ENCODE assay signal across 19 cellular contexts in genomic region chr17:64978138-64978537, GRCh38. TPM values are rescaled to one million over a fixed set of nuclear protein-coding genes. Genes with fewer than 3 reads are reported as not detected.
DNase-seq lines count a peak whose midpoint lies in the region; ATAC-seq, FAIRE-seq and TF ChIP-seq lines count a peak whose summit lies in the region.
"Had no signal": no experiment of that assay in that cellular context is flagged by ENCODE, and none has a peak within 500 bp of the region (broad histone marks: within the 10 kb centered on the region; RNA-seq: fewer than 3 reads in every experiment).

No MANE protein-coding gene starts in this region.

- no peak for ATAC-seq in T-helper 17 cell
- ATAC-seq: CD8-positive, alpha-beta T cell; GM23338 had no signal

- no peaks in the 10 kb centered on the region for H3K9me3 ChIP-seq in T-helper 17 cell (ENCODE audit: control insufficient read depth, low read length, poor library complexity, severe bottlenecking)
- H3K9me3 ChIP-seq: Peyer's patch had no signal

- peaks cover 52% of the 10 kb centered on the region for H3K4me1 Mint-ChIP-seq in activated naive CD4-positive, alpha-beta T cell treated with anti-CD3 and anti-CD28 coated beads, Interleukin-2, amount 10 ng/mL, durations not matched to agents 7 days and 5 days
- H3K4me1 Mint-ChIP-seq in T-helper 17 cell: peaks cover 31% of the 10 kb centered on the region
- H3K4me1 Mint-ChIP-seq in CD14-positive monocyte: peaks cover 27% of the 10 kb centered on the region

- peaks cover 14% of the 10 kb centered on the region for H3K36me3 Mint-ChIP-seq in activated naive CD4-positive, alpha-beta T cell treated with anti-CD3 and anti-CD28 coated beads, Interleukin-2, amount 10 ng/mL, durations not matched to agents 7 days and 5 days
- H3K36me3 Mint-ChIP-seq in T-helper 17 cell (ENCODE audit: low read depth) (peaks cover 2% of the 10 kb centered on the region), CD14-positive monocyte (peaks cover 0 to 3% of the 10 kb centered on the region in 2 donors)

- peaks cover 4% of the 10 kb centered on the region for H3K27me3 Mint-ChIP-seq in activated naive CD4-positive, alpha-beta T cell treated with anti-CD3 and anti-CD28 coated beads, Interleukin-2, amount 10 ng/mL, durations not matched to agents 7 days and 5 days
- H3K27me3 Mint-ChIP-seq in T-helper 17 cell (no peaks in the 10 kb centered on the region), CD14-positive monocyte (ENCODE audit: low read depth in 3 of 3) (peaks cover 0 to 4% (median 0%) of the 10 kb centered on the region in 3 donors)

- no peak for TF ChIP-seq CTCF in D721Med (IDR thresholded peaks at IDR 0.05; ENCODE audit: insufficient read depth, missing control alignments)
- TF ChIP-seq CTCF in CD14-positive monocyte (IDR thresholded peaks at IDR 0.05): no peak

- intact Hi-C loops in CD14-positive monocyte (cut with micrococcal nuclease): loop anchor here in 1 of 2 donors (5.0 to 10.0 kb wide), 2 partner anchors 47 to 79 kb away; partner anchors contain the start of gene GNA13

- H3K9me3 Mint-ChIP-seq in activated naive CD4-positive, alpha-beta T cell treated with anti-CD3 and anti-CD28 coated beads, Interleukin-2, amount 10 ng/mL, durations not matched to agents 7 days and 5 days: peaks cover 8% of the 10 kb centered on the region
- peaks cover 0 to 2% (median 0%) of the 10 kb centered on the region in 7 donors for H3K9me3 Mint-ChIP-seq in CD14-positive monocyte
- H3K9me3 Mint-ChIP-seq: CD8-positive, alpha-beta T cell; GM23338 had no signal

- CTCF ChIA-PET in activated naive CD4-positive, alpha-beta T cell treated with anti-CD3 and anti-CD28 coated beads, Interleukin-2, amount 10 ng/mL, durations not matched to agents 7 days and 5 days (lab: Charles Lee): interaction anchor here (0.8 kb wide), 1 partner anchor 8 kb away, joined by 4 read pairs; no protein-coding TSS in a partner anchor

- no peak overlapping the region for H3K4me3 Mint-ChIP-seq in activated naive CD4-positive, alpha-beta T cell treated with anti-CD3 and anti-CD28 coated beads, Interleukin-2, amount 10 ng/mL, durations not matched to agents 7 days and 5 days
- no peak overlapping the region for H3K4me3 Mint-ChIP-seq in T-helper 17 cell
- no peak overlapping the region for H3K4me3 Mint-ChIP-seq in CD14-positive monocyte
- H3K4me3 Mint-ChIP-seq: GM23338 had no signal

- DNase-seq in activated naive CD4-positive, alpha-beta T cell treated with anti-CD3 and anti-CD28 coated beads, Interleukin-2, amount 10 ng/mL, durations not matched to agents 7 days and 5 days: no peak
- no peak for DNase-seq in activated naive CD4-positive, alpha-beta T cell (lab: John Stamatoyannopoulos, UW)
- DNase-seq in T-helper 17 cell: no peak
- DNase-seq in islet precursor cell: peak; percentile 22
- DNase-seq in D721Med (ENCODE audit: insufficient read length, low spot score): no peak
- no peak for DNase-seq in CD14-positive monocyte (ENCODE audit: low spot score)
- DNase-seq in NCI-H510A (lab: John Stamatoyannopoulos, UW): no peak
- DNase-seq: AML-193; CD8-positive, alpha-beta T cell; KG1; MG63; NCI-H1092 treated with DMSO at 0.1 percent for 48 hours; NCI-H1694; NCI-H2107; NCI-H226; NCI-H748 treated with DMSO at 0.1 percent for 48 hours; Peyer's patch; Right ventricle myocardium superior had no signal

- no peak for FAIRE-seq in D721Med (lab: Jason Lieb, UNC)

- H3K27ac Mint-ChIP-seq in activated naive CD4-positive, alpha-beta T cell treated with anti-CD3 and anti-CD28 coated beads, Interleukin-2, amount 10 ng/mL, durations not matched to agents 7 days and 5 days: peak overlapping the region; percentile 28
- H3K27ac Mint-ChIP-seq in T-helper 17 cell: peak overlapping the region; percentile 98
- peak overlapping the region in 1 of 7 donors; percentile 19 for H3K27ac Mint-ChIP-seq in CD14-positive monocyte
- H3K27ac Mint-ChIP-seq: GM23338 had no signal

RNA-seq across cellular contexts. Expression of gene LRRC37A3, which starts 58.9 kb away (rescaled TPM):
- total RNA-seq in T-helper 17 cell: 10 to 100 TPM; 18.6 to 50.9 TPM
- under 1 TPM; 0.31 to 0.56 TPM for polyA plus RNA-seq in CD14-positive monocyte
